20 cellular contexts compared by ENCODE assay signal in the genomic region with DNA sequence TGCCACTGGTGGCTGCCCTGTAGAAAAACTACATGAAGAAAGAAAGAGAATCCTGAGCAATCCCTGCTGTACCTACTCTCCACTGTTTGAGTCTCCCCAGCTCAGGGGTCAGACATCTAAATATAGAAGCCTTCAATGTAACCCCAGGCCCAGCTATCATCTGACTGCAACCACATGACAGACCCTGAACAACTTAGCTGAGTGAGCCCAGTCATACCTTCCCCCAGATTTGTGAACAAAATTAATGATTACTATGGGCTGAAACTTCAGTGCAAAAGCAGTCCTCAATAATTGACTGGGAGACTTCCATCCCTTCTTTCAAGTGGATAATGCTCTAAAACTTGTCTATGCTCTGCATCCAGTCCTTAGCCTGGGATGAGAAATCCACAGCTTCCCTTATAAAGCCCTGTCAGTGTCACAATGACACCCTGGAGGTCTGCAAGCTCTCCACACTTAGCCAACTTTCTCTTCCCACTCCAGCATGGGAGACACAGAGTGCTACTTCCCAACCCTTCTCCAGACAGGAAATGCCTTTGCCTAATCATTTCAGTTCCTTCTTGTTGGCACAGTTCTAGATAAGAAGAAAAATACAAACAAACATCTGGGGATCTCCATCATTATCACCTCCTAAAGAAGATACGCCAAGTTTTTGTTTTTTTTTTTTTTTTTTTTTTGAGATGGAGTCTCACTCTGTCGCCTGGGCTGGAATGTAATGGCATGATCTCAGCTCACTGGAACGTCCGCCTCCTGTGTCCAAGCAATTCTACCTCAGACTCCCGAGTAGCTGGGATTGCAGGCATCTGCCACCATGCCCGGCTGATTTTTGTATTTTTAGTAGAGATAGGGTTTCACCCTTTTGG.
DNase-seq lines count a peak whose midpoint lies in the region; ATAC-seq, FAIRE-seq and TF ChIP-seq lines count a peak whose summit lies in the region.
"Had no signal": no experiment of that assay in that cellular context is flagged by ENCODE, and none has a peak within 500 bp of the region (broad histone marks: within the 10 kb centered on the region; RNA-seq: fewer than 3 reads in every experiment).

No MANE protein-coding gene starts in this region.

- H3K4me3 ChIP-seq in endothelial cell of umbilical vein (replicated peaks in 1 of 3; ENCODE audit: insufficient read depth in 1 of 3, low read depth in 1 of 3, low read length in 3 of 3) = no peak overlapping the region
- H3K4me3 ChIP-seq: right lobe of liver had no signal

- H3K9me1 ChIP-seq in endothelial cell of umbilical vein (replicated peaks; ENCODE audit: control insufficient read depth, extremely low read depth, insufficient read depth, low read length) = no peaks in the 10 kb centered on the region

- ATAC-seq in GM19463 (IDR thresholded peaks at IDR 0.05; ENCODE audit: unreplicated experiment) = peak; percentile 72
- no peak for ATAC-seq in SK-N-SH treated with all-trans-retinoic acid at 6 μM for 48 hours
- no peak for ATAC-seq in GM21360 (IDR thresholded peaks at IDR 0.05; ENCODE audit: unreplicated experiment)
- ATAC-seq: natural killer cell treated with Interleukin-12 subunit alpha and Interleukin-12 subunit beta and Interleukin-15 and Interleukin-18, amount 100 ng/mL, for 72 hours; stimulated activated naive B cell treated with anti-CD40 and anti-IgM and Interleukin-4, amounts not matched to agents 10 μg/mL and 1 μg/mL and 100 μg/mL, for 72 hours had no signal

- peak; percentile 18 for FAIRE-seq in endothelial cell of umbilical vein (lab: Jason Lieb, UNC)
- FAIRE-seq: urothelium cell line had no signal

- dilution Hi-C loops in endothelial cell of umbilical vein (cut with MboI; ENCODE audit: extremely low pct_ligation_motif_present, low sequenced_read_pairs) = no loop called here

- DNase-seq in A172 (ENCODE audit: low spot score) = peak; percentile 75
- DNase-seq in endothelial cell of umbilical vein (ENCODE audit: low read depth, low spot score) = peak; percentile 59
- DNase-seq in left kidney (ENCODE audit: low read depth, low spot score) = peak; percentile 79
- no peak for DNase-seq in Kasumi-1 (lab: John Stamatoyannopoulos, UW)
- no peak for DNase-seq in midbrain (lab: John Stamatoyannopoulos, UW)
- DNase-seq: activated CD4-positive, alpha-beta memory T cell treated with anti-CD3 and anti-CD28 coated beads for 36 hours; aorta; Calu3; endodermal cell; H7; NCI-H1092; NCI-H2171; NK-92 treated with Interleukin-12 subunit alpha and Interleukin-12 subunit beta, amount 100 ng/mL, for 24 hours; right lobe of liver; stimulated activated naive B cell treated with anti-CD40 and anti-IgM and Interleukin-4, amounts not matched to agents 10 μg/mL and 1 μg/mL and 100 μg/mL, for 72 hours had no signal

- POLR2A ChIA-PET in endothelial cell of umbilical vein (lab: Charles Lee) = no interaction called here

- CTCF ChIA-PET in endothelial cell of umbilical vein (lab: Charles Lee) = interaction anchor here (0.6 to 2.8 kb wide), 6 partner anchors 9 to 125 kb away, joined by 3 to 9 read pairs (median 3); no protein-coding TSS in a partner anchor

- BruUV-seq in endothelial cell of umbilical vein (replicated peaks; lab: Mats Ljungman, UMichigan) = TSS peak; percentile 87

- no peaks in the 10 kb centered on the region for H3K27me3 ChIP-seq in endothelial cell of umbilical vein (ENCODE audit: control insufficient read depth in 2 of 2, insufficient read depth in 2 of 2, low read length in 2 of 2)
- H3K27me3 ChIP-seq: right lobe of liver had no signal

- H3K27ac ChIP-seq in endothelial cell of umbilical vein (ENCODE audit: insufficient read depth, low read depth, low read length) = peak overlapping the region; percentile 53
- H3K27ac ChIP-seq: right lobe of liver had no signal

- H3K4me1 ChIP-seq in endothelial cell of umbilical vein (ENCODE audit: control insufficient read depth, extremely low read depth, insufficient read depth, low read length) = peaks cover 13% of the 10 kb centered on the region

- H2AFZ ChIP-seq in endothelial cell of umbilical vein (ENCODE audit: low read depth, low read length) = no peak overlapping the region

- no peak for TF ChIP-seq CTCF in endothelial cell of umbilical vein (IDR thresholded peaks at IDR 0.05; ENCODE audit: extremely low read depth in 1 of 2, insufficient read depth in 1 of 2, low read depth in 1 of 2, low read length in 2 of 2)

- H4K20me1 ChIP-seq in endothelial cell of umbilical vein (replicated peaks; ENCODE audit: control insufficient read depth, extremely low read depth, insufficient read depth, low read length) = no peaks in the 10 kb centered on the region

- H3K36me3 ChIP-seq in endothelial cell of umbilical vein (ENCODE audit: control insufficient read depth in 2 of 2, extremely low read depth in 1 of 2, insufficient read depth in 2 of 2, low read length in 2 of 2) = no peaks in the 10 kb centered on the region
- H3K36me3 ChIP-seq: right lobe of liver had no signal

- H3K4me2 ChIP-seq in endothelial cell of umbilical vein (ENCODE audit: insufficient read depth, low read length) = peak overlapping the region; percentile 13

- H3K9me3 ChIP-seq in endothelial cell of umbilical vein (replicated peaks; ENCODE audit: control insufficient read depth, insufficient read depth, low read length) = no peaks in the 10 kb centered on the region
- H3K9me3 ChIP-seq: right lobe of liver had no signal

- TF ChIP-seq POLR2A in endothelial cell of umbilical vein (IDR thresholded peaks at IDR 0.05; ENCODE audit: low read depth, low read length) = no peak

- peak overlapping the region; percentile 29 for H3K9ac ChIP-seq in endothelial cell of umbilical vein (replicated peaks; ENCODE audit: extremely low read depth, insufficient read depth, low read length)

- intact Hi-C loops in endothelial cell of umbilical vein (cut with micrococcal nuclease) = loop anchor here (1.0 kb wide), 8 partner anchors 12 to 184 kb away; no protein-coding TSS in a partner anchor

- no peaks in the 10 kb centered on the region for H3K79me2 ChIP-seq in endothelial cell of umbilical vein (ENCODE audit: control insufficient read depth, insufficient read depth, low read length)

TF ChIP-seq in endothelial cell of umbilical vein, 7 proteins besides CTCF, POLR2A, EP300 and RAD21:
- TF ChIP-seq MYC (IDR thresholded peaks at IDR 0.05; ENCODE audit: low read depth, low read length) (no peak), GATA2 (IDR thresholded peaks at IDR 0.05; ENCODE audit: insufficient read depth, insufficient read length, low read depth, low read length) (no peak), JUN (IDR thresholded peaks at IDR 0.05; ENCODE audit: borderline replicate concordance, insufficient read depth, insufficient read length, low read depth) (peak; percentile 49), EZH2 (IDR thresholded peaks at IDR 0.05; ENCODE audit: borderline replicate concordance, low read depth, low read length, severe bottlenecking) (no peak), POLR2AphosphoS5 (IDR thresholded peaks at IDR 0.05; ENCODE audit: insufficient read depth, low read depth, low read length) (peak; percentile 23)

TF ChIP-seq in SK-N-SH treated with all-trans-retinoic acid at 6 μM for 48 hours, 23 proteins besides CTCF, POLR2A, EP300 and RAD21 (continues in another document):
- no peak for TF ChIP-seq ESRRG (CRISPR knock-in tag; IDR thresholded peaks at IDR 0.05)
- no peak for TF ChIP-seq OSR1 (CRISPR knock-in tag; IDR thresholded peaks at IDR 0.05)
- TF ChIP-seq ISL1 (CRISPR knock-in tag; IDR thresholded peaks at IDR 0.05) = no peak
- no peak for TF ChIP-seq ZNF565 (CRISPR knock-in tag; conservative IDR thresholded peaks at IDR 0.05; ENCODE audit: low read depth)
- no peak for TF ChIP-seq CREB5 (CRISPR knock-in tag; IDR thresholded peaks at IDR 0.05; ENCODE audit: low read depth)
- TF ChIP-seq ZFP3 (CRISPR knock-in tag; IDR thresholded peaks at IDR 0.05) = no peak
- no peak for TF ChIP-seq ZC3H10 (CRISPR knock-in tag; IDR thresholded peaks at IDR 0.05)
- no peak for TF ChIP-seq TOX (CRISPR knock-in tag; IDR thresholded peaks at IDR 0.05; ENCODE audit: borderline replicate concordance)
- no peak for TF ChIP-seq ZFP30 (CRISPR knock-in tag; IDR thresholded peaks at IDR 0.05)
- no peak for TF ChIP-seq TSHZ2 (CRISPR knock-in tag; IDR thresholded peaks at IDR 0.05)

Comparison
In these comparisons a context has a peak if more than half of its experiments do, and no peak if none do; other contexts are left out.
1. DNase-seq: peak in A172 (single experiment), endothelial cell of umbilical vein (single experiment) and left kidney (single experiment); none in Kasumi-1 (0 of 2) and midbrain (single experiment).